ENCODE assay signal across 8 cellular contexts in genomic region chr11:111446404-111447152, GRCh38.
DNase-seq lines count a peak whose midpoint lies in the region; ATAC-seq, FAIRE-seq and TF ChIP-seq lines count a peak whose summit lies in the region.

No MANE protein-coding gene starts in this region.

- no peak overlapping the region for H3K4me3 ChIP-seq in HepG2 (replicated peaks in 1 of 3; ENCODE audit: insufficient read depth in 1 of 3, low read depth in 2 of 3, low read length in 3 of 3)

- 17% methylated on average over 5 of the region's 5 CpGs for WGBS in HepG2 (ENCODE audit: low lambda C conversion rate)

- no peak overlapping the region for H2AFZ ChIP-seq in HepG2 (ENCODE audit: low read length)

- no peak overlapping the region for H3K4me2 ChIP-seq in HepG2 (ENCODE audit: low read depth, low read length)

- peak; percentile 91 for TF ChIP-seq RAD21 in HepG2 (CRISPR knock-in tag; IDR thresholded peaks at IDR 0.05)

- no peaks in the 10 kb centered on the region for H4K20me1 ChIP-seq in HepG2 (ENCODE audit: insufficient read depth, low read length)

- peaks cover 44% of the 10 kb centered on the region for H3K4me1 ChIP-seq in HepG2 (ENCODE audit: insufficient read depth, low read length)

- H3K27me3 Mint-ChIP-seq in chondrocyte (ENCODE audit: low read depth): peaks cover 25% of the 10 kb centered on the region

- CTCF ChIA-PET in HepG2 (lab: Yijun Ruan, JAX; ENCODE audit: low intra/inter-chr PET ratio, low total read pairs): interaction anchor here (0.7 to 3.0 kb wide), 3 partner anchors 17 to 163 kb away, joined by 3 to 36 read pairs (median 5); no protein-coding TSS in a partner anchor

- TF ChIP-seq CTCF in C4-2B (conservative IDR thresholded peaks at IDR 0.05): peak; percentile 95
- peak; percentile 88 for TF ChIP-seq CTCF in chondrocyte (IDR thresholded peaks at IDR 0.05)
- TF ChIP-seq CTCF in HepG2 (CRISPR knock-in tag; IDR thresholded peaks at IDR 0.05): peak; percentile 98

- DNase-seq in NCI-H460 (ENCODE audit: extremely low read depth, low read depth) (peak; percentile 81), chondrocyte (ENCODE audit: low spot score) (peak; percentile 66), HepG2 (ENCODE audit: low spot score) (peak; percentile 82)
- DNase-seq in activated CD4-positive, alpha-beta T cell treated with anti-CD3 and anti-CD28 coated beads for 24 hours (ENCODE audit: low read depth in 2 of 2): peak; percentile 41 to 61
- peak; percentile 49 to 66 (median 61) for DNase-seq in stimulated activated CD4-positive, alpha-beta T cell treated with anti-CD3 and anti-CD28 coated beads, TNF-alpha, amount 100 ng/mL, for 48 hours (ENCODE audit: low read depth in 3 of 3)

- no peak for TF ChIP-seq POLR2A in HepG2 (IDR thresholded peaks at IDR 0.05; ENCODE audit: insufficient read depth in 1 of 2, low read depth in 2 of 2, low read length in 2 of 2)

- no peaks in the 10 kb centered on the region for H3K36me3 ChIP-seq in HepG2 (replicated peaks in 1 of 2; ENCODE audit: control insufficient read depth in 1 of 2, insufficient read depth in 2 of 2, low read length in 2 of 2)

- H3K4me1 Mint-ChIP-seq in chondrocyte (ENCODE audit: low read depth): peaks cover 7% of the 10 kb centered on the region

- intact Hi-C loops in HepG2 (cut with micrococcal nuclease; ENCODE audit: unreplicated experiment): loop anchor here (1.0 to 10.0 kb wide), 5 partner anchors 163 to 1242 kb away; no protein-coding TSS in a partner anchor

- no peak overlapping the region for H3K27ac Mint-ChIP-seq in chondrocyte (ENCODE audit: unreplicated experiment)

- ATAC-seq in GM19328 (IDR thresholded peaks at IDR 0.05; ENCODE audit: unreplicated experiment): peak; percentile 90
- ATAC-seq in HG03442 (IDR thresholded peaks at IDR 0.05; ENCODE audit: unreplicated experiment): peak; percentile 84
- ATAC-seq in HepG2: peak; percentile 95

- H3K36me3 Mint-ChIP-seq in chondrocyte (ENCODE audit: low read depth): no peaks in the 10 kb centered on the region

- peaks cover 3 to 5% of the 10 kb centered on the region in 2 experiments; a peak in 3 of 5 replicates for H3K27me3 ChIP-seq in HepG2 (ENCODE audit: control insufficient read depth in 1 of 2, insufficient read depth in 2 of 2, low read length in 2 of 2)

- FAIRE-seq in HepG2 (lab: Jason Lieb, UNC): peak; percentile 93

- no TSS peak for BruUV-seq in HepG2 (replicated peaks; lab: Mats Ljungman, UMichigan)

- POLR2A ChIA-PET in HepG2 (lab: Yijun Ruan, JAX): no interaction called here

- H3K9ac ChIP-seq in HepG2 (ENCODE audit: insufficient read depth, low read depth, low read length): no peak overlapping the region

- in situ Hi-C loops in HepG2 (cut with HindIII; ENCODE audit: extremely low pct_ligation_motif_present, low pct_unique_long_range_greater_than_20kb): no loop called here

- no peaks in the 10 kb centered on the region for H3K9me3 ChIP-seq in HepG2 (ENCODE audit: low read length)

- TF ChIP-seq EP300 in HepG2 (IDR thresholded peaks at IDR 0.05; ENCODE audit: low read depth in 2 of 2, low read length in 2 of 2): no peak
- no peak for TF ChIP-seq EP300 in HepG2 (CRISPR knock-in tag; IDR thresholded peaks at IDR 0.05; ENCODE audit: borderline replicate concordance)

- no peaks in the 10 kb centered on the region for H3K9me3 Mint-ChIP-seq in chondrocyte (ENCODE audit: low read depth)

- H3K79me2 ChIP-seq in HepG2 (ENCODE audit: insufficient read depth, low read length): no peaks in the 10 kb centered on the region

- H3K4me3 Mint-ChIP-seq in chondrocyte (ENCODE audit: unreplicated experiment): no peak overlapping the region

- H3K27ac ChIP-seq in C4-2B (no peak overlapping the region), HepG2 (ENCODE audit: extremely low read length, insufficient read depth, low read length) (no peak overlapping the region)

TF ChIP-seq in HepG2, 621 proteins besides CTCF, POLR2A, EP300 and RAD21 (continues in another document):
- TF ChIP-seq ZNF788 (CRISPR knock-in tag; IDR thresholded peaks at IDR 0.05; ENCODE audit: borderline replicate concordance) (peak; percentile 39; the same call in 1 of the 2 replicates), ZNF281 (CRISPR knock-in tag; IDR thresholded peaks at IDR 0.05; ENCODE audit: borderline replicate concordance) (no peak), ZNF550 (CRISPR knock-in tag; IDR thresholded peaks at IDR 0.05; ENCODE audit: borderline replicate concordance) (no peak), TEAD3 (CRISPR knock-in tag; optimal IDR thresholded peaks at IDR 0.05; ENCODE audit: borderline replicate concordance) (no peak), ZNF121 (CRISPR knock-in tag; IDR thresholded peaks at IDR 0.05) (no peak), NONO (IDR thresholded peaks at IDR 0.05) (no peak), NONO (CRISPR knock-in tag; conservative IDR thresholded peaks at IDR 0.05) (0 out of 2 replicates have a peak, but pooled peaks have one; percentile 44), KLF9 (CRISPR knock-in tag; IDR thresholded peaks at IDR 0.05; ENCODE audit: low read depth) (no peak), ZNF792 (CRISPR knock-in tag; IDR thresholded peaks at IDR 0.05) (no peak), AHR (CRISPR knock-in tag; IDR thresholded peaks at IDR 0.05) (0 out of 2 replicates have a peak, but pooled peaks have one; percentile 55), REXO4 (CRISPR knock-in tag; IDR thresholded peaks at IDR 0.05; ENCODE audit: borderline replicate concordance) (no peak), GATAD2A (CRISPR knock-in tag; IDR thresholded peaks at IDR 0.05) (0 out of 2 replicates have a peak, but pooled peaks have one; percentile 38), STAG1 (CRISPR knock-in tag; IDR thresholded peaks at IDR 0.05) (peak; percentile 97), ZBTB14 (CRISPR knock-in tag; IDR thresholded peaks at IDR 0.05) (no peak), EED (CRISPR knock-in tag; IDR thresholded peaks at IDR 0.05) (no peak), ZSCAN29 (CRISPR knock-in tag; conservative IDR thresholded peaks at IDR 0.05) (no peak), SPEN (CRISPR knock-in tag; IDR thresholded peaks at IDR 0.05; ENCODE audit: low read depth) (no peak)
- TF ChIP-seq, protein P1, sequence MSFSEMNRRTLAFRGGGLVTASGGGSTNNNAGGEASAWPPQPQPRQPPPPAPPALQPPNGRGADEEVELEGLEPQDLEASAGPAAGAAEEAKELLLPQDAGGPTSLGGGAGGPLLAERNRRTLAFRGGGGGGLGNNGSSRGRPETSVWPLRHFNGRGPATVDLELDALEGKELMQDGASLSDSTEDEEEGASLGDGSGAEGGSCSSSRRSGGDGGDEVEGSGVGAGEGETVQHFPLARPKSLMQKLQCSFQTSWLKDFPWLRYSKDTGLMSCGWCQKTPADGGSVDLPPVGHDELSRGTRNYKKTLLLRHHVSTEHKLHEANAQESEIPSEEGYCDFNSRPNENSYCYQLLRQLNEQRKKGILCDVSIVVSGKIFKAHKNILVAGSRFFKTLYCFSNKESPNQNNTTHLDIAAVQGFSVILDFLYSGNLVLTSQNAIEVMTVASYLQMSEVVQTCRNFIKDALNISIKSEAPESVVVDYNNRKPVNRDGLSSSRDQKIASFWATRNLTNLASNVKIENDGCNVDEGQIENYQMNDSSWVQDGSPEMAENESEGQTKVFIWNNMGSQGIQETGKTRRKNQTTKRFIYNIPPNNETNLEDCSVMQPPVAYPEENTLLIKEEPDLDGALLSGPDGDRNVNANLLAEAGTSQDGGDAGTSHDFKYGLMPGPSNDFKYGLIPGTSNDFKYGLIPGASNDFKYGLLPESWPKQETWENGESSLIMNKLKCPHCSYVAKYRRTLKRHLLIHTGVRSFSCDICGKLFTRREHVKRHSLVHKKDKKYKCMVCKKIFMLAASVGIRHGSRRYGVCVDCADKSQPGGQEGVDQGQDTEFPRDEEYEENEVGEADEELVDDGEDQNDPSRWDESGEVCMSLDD (CRISPR knock-in tag; IDR thresholded peaks at IDR 0.05; ENCODE audit: borderline replicate concordance): no peak
